Comparison of ENCODE assay signal across 11 cellular contexts in genomic region chr1:220013497-220013896, GRCh38. TPM values are rescaled to one million over a fixed set of nuclear protein-coding genes. Genes with fewer than 3 reads are reported as not detected.
A peak's percentile ranks its signal among the peaks of the same experiment; 100 is the strongest.
DNase-seq lines count a peak whose midpoint lies in the region; ATAC-seq and TF ChIP-seq lines count a peak whose summit lies in the region.
"Had no signal": no experiment of that assay in that cellular context is flagged by ENCODE, and none has a peak within 500 bp of the region (broad histone marks: within the 10 kb centered on the region; RNA-seq: fewer than 3 reads in every experiment).

No MANE protein-coding gene starts in this region.

- H3K79me2 ChIP-seq in fibroblast of lung (ENCODE audit: control insufficient read depth, insufficient read depth, low read length), result no peaks in the 10 kb centered on the region
- H3K79me2 ChIP-seq in smooth muscle cell (ENCODE audit: low read depth), result no peaks in the 10 kb centered on the region

- no peaks in the 10 kb centered on the region for H3F3A ChIP-seq in smooth muscle cell (ENCODE audit: low read depth)

- H3K4me2 ChIP-seq in fibroblast of lung (ENCODE audit: extremely low read depth, insufficient read depth, low read length), result no peak overlapping the region
- H3K4me2 ChIP-seq in smooth muscle cell, result no peak overlapping the region

- H3K36me3 ChIP-seq in fibroblast of lung (ENCODE audit: control insufficient read depth, insufficient read depth, low read length), result peaks cover 2% of the 10 kb centered on the region
- H3K36me3 ChIP-seq in ovary, result no peaks in the 10 kb centered on the region
- H3K36me3 ChIP-seq in smooth muscle cell (ENCODE audit: low read depth), result peaks cover 17% of the 10 kb centered on the region

- no peak for TF ChIP-seq POLR2A in ovary (IDR thresholded peaks at IDR 0.05)

- WGBS in ovary, 3 donors, result 69 to 88% (median 70%) methylated on average over 3 of the region's 3 CpGs
- WGBS in smooth muscle cell (ENCODE audit: low lambda C conversion rate), result 71% methylated on average over 3 of the region's 3 CpGs

- H3K27me3 ChIP-seq in fibroblast of lung (ENCODE audit: control insufficient read depth, insufficient read depth, low read length), result no peaks in the 10 kb centered on the region
- no peaks in the 10 kb centered on the region for H3K27me3 ChIP-seq in ovary
- H3K27me3 ChIP-seq in smooth muscle cell (ENCODE audit: low read depth), result no peaks in the 10 kb centered on the region
- H3K27me3 ChIP-seq: pancreas had no signal

- H3K27ac ChIP-seq in fibroblast of lung (ENCODE audit: insufficient read depth, low read length), result no peak overlapping the region
- no peak overlapping the region for H3K27ac ChIP-seq in ovary
- no peak overlapping the region for H3K27ac ChIP-seq in smooth muscle cell (ENCODE audit: low read depth)
- H3K27ac ChIP-seq: pancreas had no signal

- no peaks in the 10 kb centered on the region for H4K20me1 ChIP-seq in fibroblast of lung (ENCODE audit: control insufficient read depth, extremely low read depth, insufficient read depth, low read length)
- H4K20me1 ChIP-seq in smooth muscle cell (ENCODE audit: low read depth), result no peaks in the 10 kb centered on the region

- peak; percentile 84 for ATAC-seq in HG03378 (IDR thresholded peaks at IDR 0.05; ENCODE audit: unreplicated experiment)
- ATAC-seq: activated T-cell treated with anti-CD3 and anti-CD28 coated beads, Interleukin-2, amount 50 U/mL, for 4 hours; Panc1 had no signal

- H2AFZ ChIP-seq in fibroblast of lung (ENCODE audit: low read length), result no peak overlapping the region
- H2AFZ ChIP-seq in smooth muscle cell (ENCODE audit: low read depth), result no peak overlapping the region

- DNase-seq in GM04503 (ENCODE audit: low read depth), result peak; percentile 8
- peak; percentile 12 for DNase-seq in GM20000 (ENCODE audit: low spot score)
- peak; percentile 10 to 75 for DNase-seq in fibroblast of lung (ENCODE audit: low read depth in 2 of 2)
- DNase-seq in ovary, result no peak
- DNase-seq in islet precursor cell, result no peak
- DNase-seq in smooth muscle cell (lab: John Stamatoyannopoulos, UW; ENCODE audit: unreplicated experiment), result no peak
- DNase-seq in stimulated activated CD4-positive, alpha-beta T cell treated with anti-CD3 and anti-CD28 coated beads, Interleukin-12 subunit alpha, Interleukin-12 subunit beta, amount 100 ng/mL, for 4 hours, result no peak
- DNase-seq: activated T-cell treated with anti-CD3 and anti-CD28 coated beads, Interleukin-2, amount 50 U/mL, for 4 hours; pancreas had no signal

- intact Hi-C loops in ovary (cut with DNase I), result no loop called here

- H3K4me1 ChIP-seq in fibroblast of lung (ENCODE audit: control insufficient read depth, extremely low read depth, insufficient read depth, low read length), result peaks cover 7% of the 10 kb centered on the region
- H3K4me1 ChIP-seq in ovary (ENCODE audit: insufficient read depth), result no peaks in the 10 kb centered on the region
- no peaks in the 10 kb centered on the region for H3K4me1 ChIP-seq in smooth muscle cell (ENCODE audit: low read depth)
- H3K4me1 ChIP-seq: pancreas had no signal

- no peak for TF ChIP-seq EP300 in ovary (IDR thresholded peaks at IDR 0.05)

- H3K4me3 ChIP-seq in fibroblast of lung (replicated peaks in 1 of 4; ENCODE audit: control extremely low read depth in 1 of 4, insufficient read depth in 1 of 4, low read depth in 3 of 4, low read length in 4 of 4) (no peak overlapping the region), ovary (no peak overlapping the region), smooth muscle cell (no peak overlapping the region)
- H3K4me3 ChIP-seq: pancreas had no signal

- TF ChIP-seq CTCF in GM20000 (IDR thresholded peaks at IDR 0.05; ENCODE audit: extremely low read depth, missing control alignments) (no peak), fibroblast of lung (conservative IDR thresholded peaks at IDR 0.05 in 1 of 2, IDR thresholded peaks at IDR 0.05 in 1 of 2; ENCODE audit: low read depth in 1 of 2, low read length in 2 of 2) (no peak), ovary (IDR thresholded peaks at IDR 0.05) (no peak), smooth muscle cell (IDR thresholded peaks at IDR 0.05; ENCODE audit: borderline replicate concordance, insufficient read depth, poor library complexity, severe bottlenecking) (no peak)

- no peaks in the 10 kb centered on the region for H3K9me3 ChIP-seq in fibroblast of lung (ENCODE audit: control insufficient read depth, insufficient read depth, low read depth, low read length)
- no peaks in the 10 kb centered on the region for H3K9me3 ChIP-seq in ovary
- no peaks in the 10 kb centered on the region for H3K9me3 ChIP-seq in smooth muscle cell (replicated peaks; ENCODE audit: low read depth)
- H3K9me3 ChIP-seq: pancreas had no signal

- H3K9ac ChIP-seq in fibroblast of lung (ENCODE audit: insufficient read depth, low read length) (no peak overlapping the region), smooth muscle cell (ENCODE audit: low read depth) (no peak overlapping the region)

RNA-seq across cellular contexts. Expression of gene EPRS1, which starts 32.8 kb away (rescaled TPM):
- 193 and 273 TPM in 2 replicates for total RNA-seq in fibroblast of lung
- 100.0 and 103 TPM in 2 replicates for polyA plus RNA-seq in fibroblast of lung
- polyA plus RNA-seq in fibroblast of lung (2012), result 97.8 and 116 TPM in 2 replicates
- 72.1 and 134 TPM in 2 replicates for polyA minus RNA-seq in fibroblast of lung (ENCODE audit: low replicate concordance)
- total RNA-seq in ovary, result 100 to 1,000 TPM in 1 of 7 donors, 10 to 100 TPM in 6; 34.9 to 135 (median 75.3) TPM
- polyA plus RNA-seq in ovary, result 10 to 100 TPM; 27.8 to 60.5 TPM
- 71.8 and 79.4 TPM in 2 replicates for total RNA-seq in smooth muscle cell
- 40.2 and 47.8 TPM in 2 replicates for polyA plus RNA-seq in smooth muscle cell

Comparison
In these comparisons a context has a peak if more than half of its experiments do, and no peak if none do; other contexts are left out.
1. DNase-seq: peak in GM04503 (single experiment), GM20000 (single experiment) and fibroblast of lung (2 of 2); none in ovary (0 of 5), islet precursor cell (single experiment), smooth muscle cell (single experiment) and stimulated activated CD4-positive, alpha-beta T cell treated with anti-CD3 and anti-CD28 coated beads, Interleukin-12 subunit alpha, Interleukin-12 subunit beta, amount 100 ng/mL, for 4 hours (single experiment).